ENCODE assay signal across 1 cellular context in the genomic region with DNA sequence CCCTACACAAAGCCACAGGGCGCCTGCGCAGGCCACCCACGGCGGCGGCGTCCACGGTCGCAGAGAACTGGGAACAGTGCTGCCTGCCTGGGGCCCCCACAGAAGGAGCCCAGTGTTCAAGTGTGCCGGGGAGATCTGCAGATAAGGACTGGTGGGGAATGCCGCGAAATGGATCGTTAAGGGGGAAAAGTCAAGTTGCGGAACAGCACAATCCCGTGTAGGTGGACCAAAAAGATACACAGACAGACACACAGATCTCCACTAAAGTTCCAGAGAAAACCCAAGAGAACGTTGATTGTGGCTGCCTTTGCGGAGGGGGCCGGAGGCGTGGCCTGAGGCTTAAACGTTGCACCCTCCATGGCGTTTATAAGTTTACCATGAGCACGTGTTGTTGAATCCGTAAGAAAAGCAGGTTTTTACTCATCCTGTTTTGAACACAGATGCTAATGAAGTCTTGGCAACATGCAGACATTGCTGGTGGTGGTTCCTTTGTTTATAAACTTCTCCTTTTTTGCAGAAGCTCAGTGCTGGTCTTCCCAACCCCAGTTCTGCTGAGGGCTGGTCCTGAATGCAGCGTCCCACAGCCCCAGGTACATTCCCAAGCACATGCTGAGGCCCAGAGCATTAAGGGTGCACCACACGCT.
TF ChIP-seq lines count a peak whose summit lies in the region.

No MANE protein-coding gene starts in this region.

TF ChIP-seq in GM23338, 12 proteins besides CTCF, POLR2A, EP300 and RAD21:
- TF ChIP-seq, protein P1, sequence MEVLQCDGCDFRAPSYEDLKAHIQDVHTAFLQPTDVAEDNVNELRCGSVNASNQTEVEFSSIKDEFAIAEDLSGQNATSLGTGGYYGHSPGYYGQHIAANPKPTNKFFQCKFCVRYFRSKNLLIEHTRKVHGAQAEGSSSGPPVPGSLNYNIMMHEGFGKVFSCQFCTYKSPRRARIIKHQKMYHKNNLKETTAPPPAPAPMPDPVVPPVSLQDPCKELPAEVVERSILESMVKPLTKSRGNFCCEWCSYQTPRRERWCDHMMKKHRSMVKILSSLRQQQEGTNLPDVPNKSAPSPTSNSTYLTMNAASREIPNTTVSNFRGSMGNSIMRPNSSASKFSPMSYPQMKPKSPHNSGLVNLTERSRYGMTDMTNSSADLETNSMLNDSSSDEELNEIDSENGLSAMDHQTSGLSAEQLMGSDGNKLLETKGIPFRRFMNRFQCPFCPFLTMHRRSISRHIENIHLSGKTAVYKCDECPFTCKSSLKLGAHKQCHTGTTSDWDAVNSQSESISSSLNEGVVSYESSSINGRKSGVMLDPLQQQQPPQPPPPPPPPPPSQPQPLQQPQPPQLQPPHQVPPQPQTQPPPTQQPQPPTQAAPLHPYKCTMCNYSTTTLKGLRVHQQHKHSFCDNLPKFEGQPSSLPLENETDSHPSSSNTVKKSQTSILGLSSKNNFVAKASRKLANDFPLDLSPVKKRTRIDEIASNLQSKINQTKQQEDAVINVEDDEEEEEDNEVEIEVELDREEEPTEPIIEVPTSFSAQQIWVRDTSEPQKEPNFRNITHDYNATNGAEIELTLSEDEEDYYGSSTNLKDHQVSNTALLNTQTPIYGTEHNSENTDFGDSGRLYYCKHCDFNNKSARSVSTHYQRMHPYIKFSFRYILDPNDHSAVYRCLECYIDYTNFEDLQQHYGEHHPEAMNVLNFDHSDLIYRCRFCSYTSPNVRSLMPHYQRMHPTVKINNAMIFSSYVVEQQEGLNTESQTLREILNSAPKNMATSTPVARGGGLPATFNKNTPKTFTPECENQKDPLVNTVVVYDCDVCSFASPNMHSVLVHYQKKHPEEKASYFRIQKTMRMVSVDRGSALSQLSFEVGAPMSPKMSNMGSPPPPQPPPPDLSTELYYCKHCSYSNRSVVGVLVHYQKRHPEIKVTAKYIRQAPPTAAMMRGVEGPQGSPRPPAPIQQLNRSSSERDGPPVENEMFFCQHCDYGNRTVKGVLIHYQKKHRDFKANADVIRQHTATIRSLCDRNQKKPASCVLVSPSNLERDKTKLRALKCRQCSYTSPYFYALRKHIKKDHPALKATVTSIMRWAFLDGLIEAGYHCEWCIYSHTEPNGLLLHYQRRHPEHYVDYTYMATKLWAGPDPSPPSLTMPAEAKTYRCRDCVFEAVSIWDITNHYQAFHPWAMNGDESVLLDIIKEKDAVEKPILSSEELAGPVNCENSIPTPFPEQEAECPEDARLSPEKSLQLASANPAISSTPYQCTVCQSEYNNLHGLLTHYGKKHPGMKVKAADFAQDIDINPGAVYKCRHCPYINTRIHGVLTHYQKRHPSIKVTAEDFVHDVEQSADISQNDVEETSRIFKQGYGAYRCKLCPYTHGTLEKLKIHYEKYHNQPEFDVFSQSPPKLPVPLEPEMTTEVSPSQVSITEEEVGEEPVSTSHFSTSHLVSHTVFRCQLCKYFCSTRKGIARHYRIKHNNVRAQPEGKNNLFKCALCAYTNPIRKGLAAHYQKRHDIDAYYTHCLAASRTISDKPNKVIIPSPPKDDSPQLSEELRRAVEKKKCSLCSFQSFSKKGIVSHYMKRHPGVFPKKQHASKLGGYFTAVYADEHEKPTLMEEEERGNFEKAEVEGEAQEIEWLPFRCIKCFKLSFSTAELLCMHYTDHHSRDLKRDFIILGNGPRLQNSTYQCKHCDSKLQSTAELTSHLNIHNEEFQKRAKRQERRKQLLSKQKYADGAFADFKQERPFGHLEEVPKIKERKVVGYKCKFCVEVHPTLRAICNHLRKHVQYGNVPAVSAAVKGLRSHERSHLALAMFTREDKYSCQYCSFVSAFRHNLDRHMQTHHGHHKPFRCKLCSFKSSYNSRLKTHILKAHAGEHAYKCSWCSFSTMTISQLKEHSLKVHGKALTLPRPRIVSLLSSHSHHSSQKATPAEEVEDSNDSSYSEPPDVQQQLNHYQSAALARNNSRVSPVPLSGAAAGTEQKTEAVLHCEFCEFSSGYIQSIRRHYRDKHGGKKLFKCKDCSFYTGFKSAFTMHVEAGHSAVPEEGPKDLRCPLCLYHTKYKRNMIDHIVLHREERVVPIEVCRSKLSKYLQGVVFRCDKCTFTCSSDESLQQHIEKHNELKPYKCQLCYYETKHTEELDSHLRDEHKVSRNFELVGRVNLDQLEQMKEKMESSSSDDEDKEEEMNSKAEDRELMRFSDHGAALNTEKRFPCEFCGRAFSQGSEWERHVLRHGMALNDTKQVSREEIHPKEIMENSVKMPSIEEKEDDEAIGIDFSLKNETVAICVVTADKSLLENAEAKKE (CRISPR knock-in tag; IDR thresholded peaks at IDR 0.05) = no peak
- TF ChIP-seq NANOG (IDR thresholded peaks at IDR 0.05; ENCODE audit: borderline replicate concordance) (no peak), JUNB (IDR thresholded peaks at IDR 0.05; ENCODE audit: unreplicated experiment) (no peak), ZNF114 (CRISPR knock-in tag; IDR thresholded peaks at IDR 0.05) (no peak), STAT1 (IDR thresholded peaks at IDR 0.05; ENCODE audit: unreplicated experiment) (no peak), CREB1 (CRISPR knock-in tag; IDR thresholded peaks at IDR 0.05; ENCODE audit: low read depth) (no peak), POLR2AphosphoS5 (IDR thresholded peaks at IDR 0.05; ENCODE audit: low read depth) (no peak), EZH2 (IDR thresholded peaks at IDR 0.05; ENCODE audit: low read depth, unreplicated experiment) (no peak), EZH2phosphoT487 (IDR thresholded peaks at IDR 0.05; ENCODE audit: unreplicated experiment) (no peak), ZNF331 (CRISPR knock-in tag; IDR thresholded peaks at IDR 0.05; ENCODE audit: low read depth) (no peak)
- TF ChIP-seq, protein P2, sequence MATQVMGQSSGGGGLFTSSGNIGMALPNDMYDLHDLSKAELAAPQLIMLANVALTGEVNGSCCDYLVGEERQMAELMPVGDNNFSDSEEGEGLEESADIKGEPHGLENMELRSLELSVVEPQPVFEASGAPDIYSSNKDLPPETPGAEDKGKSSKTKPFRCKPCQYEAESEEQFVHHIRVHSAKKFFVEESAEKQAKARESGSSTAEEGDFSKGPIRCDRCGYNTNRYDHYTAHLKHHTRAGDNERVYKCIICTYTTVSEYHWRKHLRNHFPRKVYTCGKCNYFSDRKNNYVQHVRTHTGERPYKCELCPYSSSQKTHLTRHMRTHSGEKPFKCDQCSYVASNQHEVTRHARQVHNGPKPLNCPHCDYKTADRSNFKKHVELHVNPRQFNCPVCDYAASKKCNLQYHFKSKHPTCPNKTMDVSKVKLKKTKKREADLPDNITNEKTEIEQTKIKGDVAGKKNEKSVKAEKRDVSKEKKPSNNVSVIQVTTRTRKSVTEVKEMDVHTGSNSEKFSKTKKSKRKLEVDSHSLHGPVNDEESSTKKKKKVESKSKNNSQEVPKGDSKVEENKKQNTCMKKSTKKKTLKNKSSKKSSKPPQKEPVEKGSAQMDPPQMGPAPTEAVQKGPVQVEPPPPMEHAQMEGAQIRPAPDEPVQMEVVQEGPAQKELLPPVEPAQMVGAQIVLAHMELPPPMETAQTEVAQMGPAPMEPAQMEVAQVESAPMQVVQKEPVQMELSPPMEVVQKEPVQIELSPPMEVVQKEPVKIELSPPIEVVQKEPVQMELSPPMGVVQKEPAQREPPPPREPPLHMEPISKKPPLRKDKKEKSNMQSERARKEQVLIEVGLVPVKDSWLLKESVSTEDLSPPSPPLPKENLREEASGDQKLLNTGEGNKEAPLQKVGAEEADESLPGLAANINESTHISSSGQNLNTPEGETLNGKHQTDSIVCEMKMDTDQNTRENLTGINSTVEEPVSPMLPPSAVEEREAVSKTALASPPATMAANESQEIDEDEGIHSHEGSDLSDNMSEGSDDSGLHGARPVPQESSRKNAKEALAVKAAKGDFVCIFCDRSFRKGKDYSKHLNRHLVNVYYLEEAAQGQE (IDR thresholded peaks at IDR 0.05; ENCODE audit: unreplicated experiment) = no peak
- TF ChIP-seq, protein P3, sequence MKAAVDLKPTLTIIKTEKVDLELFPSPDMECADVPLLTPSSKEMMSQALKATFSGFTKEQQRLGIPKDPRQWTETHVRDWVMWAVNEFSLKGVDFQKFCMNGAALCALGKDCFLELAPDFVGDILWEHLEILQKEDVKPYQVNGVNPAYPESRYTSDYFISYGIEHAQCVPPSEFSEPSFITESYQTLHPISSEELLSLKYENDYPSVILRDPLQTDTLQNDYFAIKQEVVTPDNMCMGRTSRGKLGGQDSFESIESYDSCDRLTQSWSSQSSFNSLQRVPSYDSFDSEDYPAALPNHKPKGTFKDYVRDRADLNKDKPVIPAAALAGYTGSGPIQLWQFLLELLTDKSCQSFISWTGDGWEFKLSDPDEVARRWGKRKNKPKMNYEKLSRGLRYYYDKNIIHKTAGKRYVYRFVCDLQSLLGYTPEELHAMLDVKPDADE (IDR thresholded peaks at IDR 0.05) = no peak
